Comparison of ENCODE assay signal across 8 cellular contexts in genomic region chr4:143184503-143185252, GRCh38. TPM values are rescaled to one million over a fixed set of nuclear protein-coding genes. Genes with fewer than 3 reads are reported as not detected.
DNase-seq lines count a peak whose midpoint lies in the region; ATAC-seq, FAIRE-seq and TF ChIP-seq lines count a peak whose summit lies in the region.

USP38 (plus strand) TSS chr4:143184917; CDS start chr4:143185451, 534 bp downstream.

- peaks cover 0 to 6% of the 10 kb centered on the region in 2 donors for H3K36me3 ChIP-seq in psoas muscle (ENCODE audit: insufficient read depth in 1 of 2, low read depth in 1 of 2)

- H3K4me3 Mint-ChIP-seq in T-helper 1 cell treated with Interleukin-12 subunit alpha and Interleukin-12 subunit beta and Interleukin-4 antibody, amounts not matched to agents 30 μg/mL and 1 μg/mL, for 36 hours, result peak within 1 kb of the TSS; percentile 96

- H3K4me1 ChIP-seq in psoas muscle, result peaks cover 23% of the 10 kb centered on the region

- DNase-seq in GM13976 (ENCODE audit: low spot score), result peak; percentile 87
- peak; percentile 79 for DNase-seq in NCI-H146 treated with DMSO at 0.1 percent for 48 hours (lab: John Stamatoyannopoulos, UW; ENCODE audit: unreplicated experiment)
- peak; percentile 43 to 94 (median 88) for DNase-seq in amygdala (lab: John Stamatoyannopoulos, UW)
- peak; percentile 91 for DNase-seq in left ventricle myocardium superior
- DNase-seq in psoas muscle, result peak; percentile 91 to 96
- peak; percentile 85 for DNase-seq in urothelium cell line (ENCODE audit: low spot score)

- H3K4me1 Mint-ChIP-seq in T-helper 1 cell treated with Interleukin-12 subunit alpha and Interleukin-12 subunit beta and Interleukin-4 antibody, amounts not matched to agents 30 μg/mL and 1 μg/mL, for 36 hours (ENCODE audit: low read depth), result peaks cover 46% of the 10 kb centered on the region

- H3K36me3 Mint-ChIP-seq in T-helper 1 cell treated with Interleukin-12 subunit alpha and Interleukin-12 subunit beta and Interleukin-4 antibody, amounts not matched to agents 30 μg/mL and 1 μg/mL, for 36 hours (ENCODE audit: low read depth), result peaks cover 36% of the 10 kb centered on the region

- no peak for TF ChIP-seq CTCF in GM13976 (IDR thresholded peaks at IDR 0.05; ENCODE audit: borderline replicate concordance, control extremely low read depth, extremely low read depth, insufficient read depth, missing control alignments)
- TF ChIP-seq CTCF in psoas muscle (IDR thresholded peaks at IDR 0.05), result no peak

- no peaks in the 10 kb centered on the region for H3K9me3 ChIP-seq in psoas muscle

- intact Hi-C loops in left ventricle myocardium superior (cut with micrococcal nuclease), result no loop called here
- intact Hi-C loops in psoas muscle (cut with DNase I), result loop anchor here in 1 of 2 donors (10.0 kb wide), 1 partner anchor 1990 kb away; no protein-coding TSS in a partner anchor

- peak within 1 kb of the TSS; percentile 98 for H3K27ac ChIP-seq in psoas muscle

- H3K27me3 ChIP-seq in psoas muscle (ENCODE audit: insufficient read depth in 3 of 3, low read length in 2 of 3), result no peaks in the 10 kb centered on the region

- H3K27ac Mint-ChIP-seq in T-helper 1 cell treated with Interleukin-12 subunit alpha and Interleukin-12 subunit beta and Interleukin-4 antibody, amounts not matched to agents 30 μg/mL and 1 μg/mL, for 36 hours, result peak within 1 kb of the TSS; percentile 98

- WGBS in psoas muscle, 3 donors, result 0 to 1% (median 0%) methylated on average over 60 to 71 of the region's 71 CpGs

- H3K27me3 Mint-ChIP-seq in T-helper 1 cell treated with Interleukin-12 subunit alpha and Interleukin-12 subunit beta and Interleukin-4 antibody, amounts not matched to agents 30 μg/mL and 1 μg/mL, for 36 hours (ENCODE audit: low read depth), result no peaks in the 10 kb centered on the region

- peak; percentile 89 for FAIRE-seq in urothelium cell line (lab: Jason Lieb, UNC)

- in situ Hi-C loops in GM13976 (cut with MboI; ENCODE audit: low sequenced_read_pairs, unreplicated experiment), result no loop called here

- peak within 1 kb of the TSS; percentile 96 for H3K4me3 ChIP-seq in psoas muscle

- H3K9me3 Mint-ChIP-seq in T-helper 1 cell treated with Interleukin-12 subunit alpha and Interleukin-12 subunit beta and Interleukin-4 antibody, amounts not matched to agents 30 μg/mL and 1 μg/mL, for 36 hours, result no peaks in the 10 kb centered on the region

- ATAC-seq in HG02870 (IDR thresholded peaks at IDR 0.05; ENCODE audit: unreplicated experiment) (peak; percentile 76), left ventricle myocardium superior (peak; percentile 95), psoas muscle (peak; percentile 89 to 96 (median 92))

RNA-seq across cellular contexts. Expression of gene USP38, which starts in this region (rescaled TPM):
- total RNA-seq in left ventricle myocardium superior, result 19.4 TPM
- 100 to 1,000 TPM in 1 of 4 donors, 10 to 100 TPM in 3; 39.9 to 105 (median 65.7) TPM for total RNA-seq in psoas muscle
- polyA plus RNA-seq in psoas muscle, result 100 to 1,000 TPM in 1 of 3 donors, 10 to 100 TPM in 2; 25.6 to 120 (median 45.4) TPM

Comparison
In these comparisons a context has a peak if more than half of its experiments do, and no peak if none do; other contexts are left out.
1. Peak in every context shown above with its lines: DNase-seq, ATAC-seq, H3K4me3 ChIP-seq and H3K27ac ChIP-seq.